10 cellular contexts compared by ENCODE assay signal in the genomic region with DNA sequence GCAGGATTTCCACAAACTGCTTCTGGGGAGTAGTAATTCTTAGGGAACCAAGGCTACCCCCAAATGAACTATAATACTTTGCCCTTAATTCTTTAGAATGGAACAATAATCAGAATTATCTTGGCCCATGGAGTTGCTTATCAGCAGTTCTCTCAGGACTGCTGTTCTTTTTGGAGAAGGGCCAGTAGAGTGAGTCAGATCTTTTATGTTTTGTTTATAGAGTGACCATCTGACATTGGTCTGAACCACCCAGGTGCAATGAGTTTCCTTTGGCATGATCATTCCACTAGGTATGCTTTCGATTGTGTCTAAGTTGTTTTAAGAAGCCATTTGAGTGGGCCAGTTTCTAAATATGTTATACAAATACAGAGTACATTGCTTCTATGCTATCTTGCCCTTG. TPM values are rescaled to one million over a fixed set of nuclear protein-coding genes. Genes with fewer than 3 reads are reported as not detected.
DNase-seq lines count a peak whose midpoint lies in the region; ATAC-seq and TF ChIP-seq lines count a peak whose summit lies in the region.
"Had no signal": no experiment of that assay in that cellular context is flagged by ENCODE, and none has a peak within 500 bp of the region (broad histone marks: within the 10 kb centered on the region; RNA-seq: fewer than 3 reads in every experiment).

No MANE protein-coding gene starts in this region.

- in situ Hi-C loops in HAP-1 (cut with MboI; ENCODE audit: low sequenced_read_pairs): no loop called here

- H3K4me3 Mint-ChIP-seq in stimulated activated naive CD8-positive, alpha-beta T cell treated with anti-CD3 and anti-CD28 coated beads, Interleukin-15, amount 100 ng/mL, for 72 hours: no peak overlapping the region
- H3K4me3 Mint-ChIP-seq: CD14-positive monocyte had no signal

- peak; percentile 80 for ATAC-seq in left lung
- ATAC-seq in stimulated activated naive CD8-positive, alpha-beta T cell treated with anti-CD3 and anti-CD28 coated beads, Interleukin-15, amount 100 ng/mL, for 72 hours: no peak

- H3K4me3 ChIP-seq in cardiac fibroblast (replicated peaks in 1 of 2; ENCODE audit: low read depth in 2 of 2, low read length in 2 of 2): no peak overlapping the region
- no peak overlapping the region for H3K4me3 ChIP-seq in left lung
- H3K4me3 ChIP-seq in HAP-1: no peak overlapping the region
- H3K4me3 ChIP-seq: esophagus muscularis mucosa had no signal

- DNase-seq in AG09319 (ENCODE audit: extremely low read depth, low read depth) (peak; percentile 8), LHCN-M2 (ENCODE audit: low read depth) (peak; percentile 71), cardiac fibroblast (ENCODE audit: low read depth in 2 of 2) (peak; percentile 65 to 78), left lung (no peak), KG1 (lab: John Stamatoyannopoulos, UW) (no peak), HAP-1 (ENCODE audit: low spot score in 2 of 2) (no peak)
- no peak for DNase-seq in stimulated activated naive CD8-positive, alpha-beta T cell treated with anti-CD3 and anti-CD28 coated beads, Interleukin-15, amount 100 ng/mL, for 72 hours
- no peak for DNase-seq in stimulated activated naive CD4-positive, alpha-beta T cell treated with Interleukin-2 at 50 U/mL for 16 hours (lab: John Stamatoyannopoulos, UW)

- H3K9me3 ChIP-seq in left lung (no peaks in the 10 kb centered on the region), HAP-1 (no peaks in the 10 kb centered on the region)
- H3K9me3 ChIP-seq: esophagus muscularis mucosa had no signal

- no peaks in the 10 kb centered on the region for H3K9me3 Mint-ChIP-seq in stimulated activated naive CD8-positive, alpha-beta T cell treated with anti-CD3 and anti-CD28 coated beads, Interleukin-15, amount 100 ng/mL, for 72 hours
- H3K9me3 Mint-ChIP-seq: CD14-positive monocyte had no signal

- no peak overlapping the region for H3K27ac ChIP-seq in left lung
- H3K27ac ChIP-seq: esophagus muscularis mucosa had no signal

- TF ChIP-seq CTCF in AG09319 (IDR thresholded peaks at IDR 0.05; ENCODE audit: low read depth, low read length): no peak
- no peak for TF ChIP-seq CTCF in cardiac fibroblast (IDR thresholded peaks at IDR 0.05; ENCODE audit: low read depth, low read length)
- TF ChIP-seq CTCF in left lung (IDR thresholded peaks at IDR 0.05): no peak

- H3K4me1 Mint-ChIP-seq in stimulated activated naive CD8-positive, alpha-beta T cell treated with anti-CD3 and anti-CD28 coated beads, Interleukin-15, amount 100 ng/mL, for 72 hours: no peaks in the 10 kb centered on the region
- H3K4me1 Mint-ChIP-seq: CD14-positive monocyte had no signal

- intact Hi-C loops in left lung (cut with DNase I): no loop called here

- H3K4me1 ChIP-seq in left lung (no peaks in the 10 kb centered on the region), HAP-1 (peaks cover 15% of the 10 kb centered on the region)

- no peaks in the 10 kb centered on the region for H3K27me3 Mint-ChIP-seq in stimulated activated naive CD8-positive, alpha-beta T cell treated with anti-CD3 and anti-CD28 coated beads, Interleukin-15, amount 100 ng/mL, for 72 hours

- no peaks in the 10 kb centered on the region for H3K27me3 ChIP-seq in left lung
- H3K27me3 ChIP-seq in HAP-1 (ENCODE audit: low read depth): no peaks in the 10 kb centered on the region
- H3K27me3 ChIP-seq: esophagus muscularis mucosa had no signal

- no peak overlapping the region for H3K27ac Mint-ChIP-seq in stimulated activated naive CD8-positive, alpha-beta T cell treated with anti-CD3 and anti-CD28 coated beads, Interleukin-15, amount 100 ng/mL, for 72 hours
- H3K27ac Mint-ChIP-seq: CD14-positive monocyte had no signal

- H3K36me3 ChIP-seq in left lung: no peaks in the 10 kb centered on the region
- no peaks in the 10 kb centered on the region for H3K36me3 ChIP-seq in HAP-1 (replicated peaks)
- H3K36me3 ChIP-seq: esophagus muscularis mucosa had no signal

RNA-seq across cellular contexts. Expression of a gene that starts 31.8 kb away (rescaled TPM):
- total RNA-seq in LHCN-M2 (2014; rRNA removed) (16.6 and 17.6 TPM in 2 replicates), left lung (1 to 10 TPM; 8.6 to 9.8 TPM)
- 4.1 TPM for polyA plus RNA-seq in LHCN-M2 (2012)

Comparison
In these comparisons a context has a peak if more than half of its experiments do, and no peak if none do; other contexts are left out.
1. DNase-seq: peak in AG09319 (single experiment), LHCN-M2 (single experiment) and cardiac fibroblast (2 of 2); none in left lung (0 of 2), KG1 (single experiment), HAP-1 (0 of 2), stimulated activated naive CD8-positive, alpha-beta T cell treated with anti-CD3 and anti-CD28 coated beads, Interleukin-15, amount 100 ng/mL, for 72 hours (0 of 2) and stimulated activated naive CD4-positive, alpha-beta T cell treated with Interleukin-2 at 50 U/mL for 16 hours (single experiment).